14 cellular contexts compared by ENCODE assay signal in the genomic region with DNA sequence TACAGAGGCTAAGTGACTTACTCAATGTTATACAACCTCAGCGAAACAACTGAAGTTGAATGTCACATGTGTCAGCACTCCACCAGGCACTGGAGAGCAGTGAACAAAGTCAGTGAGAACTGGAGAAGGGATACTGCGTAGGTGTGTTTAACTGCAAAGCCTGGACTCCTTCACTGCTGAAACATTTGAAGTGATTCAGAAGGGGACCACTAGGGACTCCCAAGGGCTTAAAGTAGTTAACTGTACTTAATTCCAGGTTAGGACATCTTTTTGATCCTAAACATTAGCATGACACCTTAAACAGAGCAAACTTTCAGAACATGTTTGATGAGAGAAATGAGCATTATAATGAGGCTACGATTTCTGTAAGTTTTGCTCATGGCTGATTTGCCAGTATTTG. TPM values are rescaled to one million over a fixed set of nuclear protein-coding genes. Genes with fewer than 3 reads are reported as not detected.
DNase-seq lines count a peak whose midpoint lies in the region; ATAC-seq and TF ChIP-seq lines count a peak whose summit lies in the region.
"Had no signal": no experiment of that assay in that cellular context is flagged by ENCODE, and none has a peak within 500 bp of the region (broad histone marks: within the 10 kb centered on the region; RNA-seq: fewer than 3 reads in every experiment).

No MANE protein-coding gene starts in this region.

- TF ChIP-seq EP300 in gastroesophageal sphincter (IDR thresholded peaks at IDR 0.05) = no peak

- no peak overlapping the region for H3K27ac Mint-ChIP-seq in neural crest cell (ENCODE audit: unreplicated experiment)

- H3K27me3 Mint-ChIP-seq in neural crest cell (ENCODE audit: low read depth) = no peaks in the 10 kb centered on the region
- H3K27me3 Mint-ChIP-seq: naive thymus-derived CD8-positive, alpha-beta T cell had no signal

- peaks cover 4% of the 10 kb centered on the region for H3K36me3 Mint-ChIP-seq in neural crest cell (ENCODE audit: low read depth)

- no peaks in the 10 kb centered on the region for H3K27me3 ChIP-seq in gastroesophageal sphincter
- H3K27me3 ChIP-seq: stomach had no signal

- no peak for TF ChIP-seq POLR2A in gastroesophageal sphincter (IDR thresholded peaks at IDR 0.05)

- peaks cover 0 to 14% (median 0%) of the 10 kb centered on the region in 3 donors for H3K4me1 ChIP-seq in gastroesophageal sphincter
- H3K4me1 ChIP-seq: stomach had no signal

- H3K27ac ChIP-seq in gastroesophageal sphincter = no peak overlapping the region
- H3K27ac ChIP-seq: stomach had no signal

- in situ Hi-C loops in astrocyte of the cerebellum (cut with HindIII; ENCODE audit: low sequenced_read_pairs) = no loop called here

- no peak overlapping the region for H3K4me3 Mint-ChIP-seq in neural crest cell
- H3K4me3 Mint-ChIP-seq: central memory CD8-positive, alpha-beta T cell; naive thymus-derived CD8-positive, alpha-beta T cell had no signal

- no peak overlapping the region for H3K4me3 ChIP-seq in astrocyte of the cerebellum (ENCODE audit: low read depth, low read length)
- no peak overlapping the region for H3K4me3 ChIP-seq in gastroesophageal sphincter
- H3K4me3 ChIP-seq: stomach had no signal

- H3K4me1 Mint-ChIP-seq in neural crest cell = no peaks in the 10 kb centered on the region
- H3K4me1 Mint-ChIP-seq: central memory CD8-positive, alpha-beta T cell had no signal

- H3K9me3 ChIP-seq in gastroesophageal sphincter = no peaks in the 10 kb centered on the region

- no peaks in the 10 kb centered on the region for H3K36me3 ChIP-seq in gastroesophageal sphincter
- H3K36me3 ChIP-seq: stomach had no signal

- ATAC-seq in gastroesophageal sphincter = no peak

- H3K9me3 Mint-ChIP-seq in neural crest cell = no peaks in the 10 kb centered on the region
- H3K9me3 Mint-ChIP-seq: central memory CD8-positive, alpha-beta T cell had no signal

- DNase-seq in NCI-H2227 (lab: John Stamatoyannopoulos, UW; ENCODE audit: unreplicated experiment) = peak; percentile 2
- no peak for DNase-seq in NCI-H2227 treated with DMSO at 0.1 percent for 48 hours (lab: John Stamatoyannopoulos, UW)
- DNase-seq in LoVo (ENCODE audit: low spot score) = peak; percentile 8
- no peak for DNase-seq in astrocyte of the cerebellum (ENCODE audit: low read depth)
- no peak for DNase-seq in neural crest cell (ENCODE audit: low read depth, low spot score)
- DNase-seq in NOMO-1 treated with dmso at 0.1 percent for 144 hours (lab: John Stamatoyannopoulos, UW; ENCODE audit: unreplicated experiment) = no peak
- no peak for DNase-seq in activated CD4-positive, alpha-beta T cell treated with anti-CD3 and anti-CD28 coated beads, Interleukin-2, amount 50 U/mL, for 4 hours
- DNase-seq: activated CD8-positive, alpha-beta memory T cell treated with anti-CD3 and anti-CD28 coated beads, Interleukin-2, amount 50 U/mL, for 4 hours; hypothalamus; naive thymus-derived CD8-positive, alpha-beta T cell; NCI-H1105 treated with DMSO at 0.1 percent for 48 hours; stomach had no signal

- 83 to 100% methylated on average over 3 of the region's 3 CpGs for WGBS in gastroesophageal sphincter (ENCODE audit: low coverage in 1 of 2), 2 donors

- peak; percentile 43 for TF ChIP-seq CTCF in astrocyte of the cerebellum (IDR thresholded peaks at IDR 0.05; ENCODE audit: low read depth, low read length, missing control alignments)
- peak; percentile 47 for TF ChIP-seq CTCF in neural crest cell (conservative IDR thresholded peaks at IDR 0.05)
- no peak for TF ChIP-seq CTCF in gastroesophageal sphincter (IDR thresholded peaks at IDR 0.05)

RNA-seq across cellular contexts. Expression of a gene that starts 45.0 kb away (rescaled TPM):
- 10.5 and 10.8 TPM in 2 replicates for total RNA-seq in neural crest cell
- total RNA-seq in gastroesophageal sphincter = 1 to 10 TPM; 6.2 to 8.9 (median 7.0) TPM

Comparison
In these comparisons a context has a peak if more than half of its experiments do, and no peak if none do; other contexts are left out.
1. DNase-seq: peak in NCI-H2227 (single experiment) and LoVo (single experiment); none in NCI-H2227 treated with DMSO at 0.1 percent for 48 hours (single experiment), astrocyte of the cerebellum (single experiment), neural crest cell (single experiment), NOMO-1 treated with dmso at 0.1 percent for 144 hours (single experiment) and activated CD4-positive, alpha-beta T cell treated with anti-CD3 and anti-CD28 coated beads, Interleukin-2, amount 50 U/mL, for 4 hours (0 of 2).
2. CTCF ChIP-seq: peak in astrocyte of the cerebellum (single experiment) and neural crest cell (single experiment); none in gastroesophageal sphincter (0 of 4).